In genomic region chr20:61413752-61414151, GRCh38 we compare ENCODE assay signal across 33 cellular contexts.
"Had no signal": no experiment of that assay in that cellular context is flagged by ENCODE, and none has a peak within 500 bp of the region (broad histone marks: within the 10 kb centered on the region; RNA-seq: fewer than 3 reads in every experiment).

No MANE protein-coding gene starts in this region.

- H3K9me3 ChIP-seq: MG63, Peyer's patch had no signal

- DNase-seq: activated CD4-positive, alpha-beta memory T cell treated with anti-CD3 and anti-CD28 coated beads, Interleukin-2, amount 10 ng/mL, durations not matched to agents 7 days and 5 days; activated CD4-positive, alpha-beta T cell treated with anti-CD3 and anti-CD28 coated beads for 1 hour; activated CD4-positive, alpha-beta T cell treated with anti-CD3 and anti-CD28 coated beads for 48 hours; activated CD4-positive, CD25-positive, alpha-beta regulatory T cell; activated CD8-positive, alpha-beta memory T cell treated with anti-CD3 and anti-CD28 coated beads for 24 hours; activated CD8-positive, alpha-beta memory T cell treated with anti-CD3 and anti-CD28 coated beads, Interleukin-2, amount 10 ng/mL, durations not matched to agents 7 days and 5 days; activated CD8-positive, alpha-beta memory T cell treated with anti-CD3 and anti-CD28 coated beads, Interleukin-2, amount 50 U/mL, for 48 hours; activated effector memory CD4-positive, alpha-beta T cell treated with Interleukin-2 at 50 U/mL for 16 hours; activated naive CD4-positive, alpha-beta T cell treated with anti-CD3 and anti-CD28 coated beads, Interleukin-2, amount 10 ng/mL, durations not matched to agents 7 days and 5 days; activated naive CD8-positive, alpha-beta T cell treated with anti-CD3 and anti-CD28 coated beads, Interleukin-2, amount 50 U/mL, for 24 hours; activated T-cell treated with anti-CD3 and anti-CD28 coated beads, Interleukin-2, amount 50 U/mL, for 48 hours; aorta; Kasumi-1; MG63; MV-4-11; NCI-H1092; NCI-H1436 treated with DMSO at 0.1 percent for 48 hours; NCI-H1694 treated with DMSO at 0.1 percent for 48 hours; NCI-H2029; NCI-H524 treated with DMSO at 0.1 percent for 48 hours; NCI-H748 treated with DMSO at 0.1 percent for 48 hours; NK-92 treated with Interleukin-12 subunit alpha and Interleukin-12 subunit beta, amount 100 ng/mL, for 24 hours; PC-3; Peyer's patch; SIG-M5; SW 1271; T-helper 1 cell; T-helper 2 cell; T-helper 9 cell had no signal

- H3K27ac ChIP-seq: cardiac muscle cell, Peyer's patch, RWPE1, VCaP had no signal

- H3K36me3 ChIP-seq: cardiac muscle cell, MG63, Peyer's patch had no signal

- H3K27me3 ChIP-seq: cardiac muscle cell, MG63, Peyer's patch had no signal

- ATAC-seq: activated CD8-positive, alpha-beta memory T cell treated with anti-CD3 and anti-CD28 coated beads, Interleukin-2, amount 10 ng/mL, durations not matched to agents 7 days and 5 days; activated naive CD8-positive, alpha-beta T cell treated with anti-CD3 and anti-CD28 coated beads, Interleukin-2, amount 50 U/mL, for 24 hours; PC-3; Right ventricle myocardium inferior had no signal

- H3K4me1 ChIP-seq: Peyer's patch had no signal

- H3K4me3 ChIP-seq: cardiac muscle cell, MG63, Peyer's patch had no signal
